8 cellular contexts compared by ENCODE assay signal in genomic region chr6:149925974-149926777, GRCh38. TPM values are rescaled to one million over a fixed set of nuclear protein-coding genes. Genes with fewer than 3 reads are reported as not detected.
DNase-seq lines count a peak whose midpoint lies in the region; ATAC-seq, FAIRE-seq and TF ChIP-seq lines count a peak whose summit lies in the region.

No MANE protein-coding gene starts in this region.

- H3K4me1 Mint-ChIP-seq in activated T-helper 1 cell treated with anti-CD3 and anti-CD28 coated beads, Interleukin-12 subunit alpha, Interleukin-12 subunit beta, Interleukin-2, Interleukin-4 antibody, amounts not matched to agents 30 ng/mL and 10 ng/mL and 1 ng/mL, durations not matched to agents 14 hours and 24 hours and 36 hours (ENCODE audit: low read depth): peaks cover 15% of the 10 kb centered on the region
- H3K4me1 Mint-ChIP-seq in nephron progenitor cell: peaks cover 16% of the 10 kb centered on the region
- peaks cover 36% of the 10 kb centered on the region for H3K4me1 Mint-ChIP-seq in stimulated activated naive CD8-positive, alpha-beta T cell treated with anti-CD3 and anti-CD28 coated beads, Interleukin-15, amount 100 ng/mL, for 72 hours

- no peak for FAIRE-seq in RCC 7860 (lab: Jason Lieb, UNC)

- no peaks in the 10 kb centered on the region for H3K36me3 Mint-ChIP-seq in activated T-helper 1 cell treated with anti-CD3 and anti-CD28 coated beads, Interleukin-12 subunit alpha, Interleukin-12 subunit beta, Interleukin-2, Interleukin-4 antibody, amounts not matched to agents 30 ng/mL and 10 ng/mL and 1 ng/mL, durations not matched to agents 14 hours and 24 hours and 36 hours (ENCODE audit: low read depth)
- H3K36me3 Mint-ChIP-seq in nephron progenitor cell (ENCODE audit: low read depth): no peaks in the 10 kb centered on the region

- DNase-seq in HuH-7 (ENCODE audit: low spot score) (peak; percentile 86), RCC 7860 (ENCODE audit: low spot score) (peak; percentile 32), fibroblast of the conjunctiva (ENCODE audit: low read depth) (peak; percentile 60), nephron progenitor cell (peak; percentile 90)
- DNase-seq in activated T-helper 1 cell treated with anti-CD3 and anti-CD28 coated beads, Interleukin-12 subunit alpha, Interleukin-12 subunit beta, Interleukin-2, Interleukin-4 antibody, amounts not matched to agents 30 ng/mL and 10 ng/mL and 1 ng/mL, durations not matched to agents 14 hours and 24 hours and 36 hours (ENCODE audit: low spot score): peak; percentile 69
- DNase-seq in stimulated activated naive CD8-positive, alpha-beta T cell treated with anti-CD3 and anti-CD28 coated beads, Interleukin-15, amount 100 ng/mL, for 72 hours: peak; percentile 71 to 81

- H3K4me1 ChIP-seq in ES-I3 (ENCODE audit: insufficient read depth, low read length): no peaks in the 10 kb centered on the region

- ATAC-seq in stimulated activated naive CD8-positive, alpha-beta T cell treated with anti-CD3 and anti-CD28 coated beads, Interleukin-15, amount 100 ng/mL, for 72 hours: peak; percentile 83
- no peak for ATAC-seq in HG03457 (IDR thresholded peaks at IDR 0.05; ENCODE audit: unreplicated experiment)

- TF ChIP-seq CTCF in nephron progenitor cell (IDR thresholded peaks at IDR 0.05): peak; percentile 82

- peak overlapping the region; percentile 38; the same call in 1 of the 2 replicates for H3K9ac ChIP-seq in ES-I3 (ENCODE audit: low read depth, low read length)

- intact Hi-C loops in activated T-helper 1 cell treated with anti-CD3 and anti-CD28 coated beads, Interleukin-12 subunit alpha, Interleukin-12 subunit beta, Interleukin-2, Interleukin-4 antibody, amounts not matched to agents 30 ng/mL and 10 ng/mL and 1 ng/mL, durations not matched to agents 14 hours and 24 hours and 36 hours (cut with micrococcal nuclease): loop anchor here (1.0 to 2.0 kb wide), 4 partner anchors 86 to 379 kb away; partner anchors contain the start of gene PPIL4

- peaks cover 87% of the 10 kb centered on the region for H3K27me3 Mint-ChIP-seq in activated T-helper 1 cell treated with anti-CD3 and anti-CD28 coated beads, Interleukin-12 subunit alpha, Interleukin-12 subunit beta, Interleukin-2, Interleukin-4 antibody, amounts not matched to agents 30 ng/mL and 10 ng/mL and 1 ng/mL, durations not matched to agents 14 hours and 24 hours and 36 hours (ENCODE audit: insufficient read depth)
- H3K27me3 Mint-ChIP-seq in nephron progenitor cell (ENCODE audit: low read depth, poor library complexity): peaks cover 97% of the 10 kb centered on the region
- peaks cover 98% of the 10 kb centered on the region for H3K27me3 Mint-ChIP-seq in stimulated activated naive CD8-positive, alpha-beta T cell treated with anti-CD3 and anti-CD28 coated beads, Interleukin-15, amount 100 ng/mL, for 72 hours

- H3K9me3 ChIP-seq in ES-I3 (ENCODE audit: control insufficient read depth, insufficient read depth, low read length): no peaks in the 10 kb centered on the region; the same call in 1 of the 2 replicates

- H3K36me3 ChIP-seq in ES-I3 (ENCODE audit: insufficient read depth, low read length): no peaks in the 10 kb centered on the region

- H3K4me3 Mint-ChIP-seq in activated T-helper 1 cell treated with anti-CD3 and anti-CD28 coated beads, Interleukin-12 subunit alpha, Interleukin-12 subunit beta, Interleukin-2, Interleukin-4 antibody, amounts not matched to agents 30 ng/mL and 10 ng/mL and 1 ng/mL, durations not matched to agents 14 hours and 24 hours and 36 hours: peak overlapping the region; percentile 28
- peak overlapping the region; percentile 82 for H3K4me3 Mint-ChIP-seq in nephron progenitor cell
- H3K4me3 Mint-ChIP-seq in stimulated activated naive CD8-positive, alpha-beta T cell treated with anti-CD3 and anti-CD28 coated beads, Interleukin-15, amount 100 ng/mL, for 72 hours: peak overlapping the region; percentile 45 to 60

- H3K9me3 Mint-ChIP-seq in activated T-helper 1 cell treated with anti-CD3 and anti-CD28 coated beads, Interleukin-12 subunit alpha, Interleukin-12 subunit beta, Interleukin-2, Interleukin-4 antibody, amounts not matched to agents 30 ng/mL and 10 ng/mL and 1 ng/mL, durations not matched to agents 14 hours and 24 hours and 36 hours: no peaks in the 10 kb centered on the region
- peaks cover 37% of the 10 kb centered on the region for H3K9me3 Mint-ChIP-seq in nephron progenitor cell
- no peaks in the 10 kb centered on the region for H3K9me3 Mint-ChIP-seq in stimulated activated naive CD8-positive, alpha-beta T cell treated with anti-CD3 and anti-CD28 coated beads, Interleukin-15, amount 100 ng/mL, for 72 hours

- H3K27ac Mint-ChIP-seq in activated T-helper 1 cell treated with anti-CD3 and anti-CD28 coated beads, Interleukin-12 subunit alpha, Interleukin-12 subunit beta, Interleukin-2, Interleukin-4 antibody, amounts not matched to agents 30 ng/mL and 10 ng/mL and 1 ng/mL, durations not matched to agents 14 hours and 24 hours and 36 hours: no peak overlapping the region
- no peak overlapping the region for H3K27ac Mint-ChIP-seq in nephron progenitor cell
- H3K27ac Mint-ChIP-seq in stimulated activated naive CD8-positive, alpha-beta T cell treated with anti-CD3 and anti-CD28 coated beads, Interleukin-15, amount 100 ng/mL, for 72 hours: no peak overlapping the region

RNA-seq across cellular contexts. Expression of gene RAET1G, which starts 3.3 kb away (rescaled TPM):
- 0.18 TPM in 1 of 2 replicates, not detected in the other for total RNA-seq in activated T-helper 1 cell treated with anti-CD3 and anti-CD28 coated beads, Interleukin-12 subunit alpha, Interleukin-12 subunit beta, Interleukin-2, Interleukin-4 antibody, amounts not matched to agents 30 ng/mL and 10 ng/mL and 1 ng/mL, durations not matched to agents 14 hours and 24 hours and 36 hours

RNA-seq across cellular contexts. Expression of gene ULBP2, which starts 15.6 kb away (rescaled TPM):
- 0.32 and 0.65 TPM in 2 replicates for total RNA-seq in activated T-helper 1 cell treated with anti-CD3 and anti-CD28 coated beads, Interleukin-12 subunit alpha, Interleukin-12 subunit beta, Interleukin-2, Interleukin-4 antibody, amounts not matched to agents 30 ng/mL and 10 ng/mL and 1 ng/mL, durations not matched to agents 14 hours and 24 hours and 36 hours

RNA-seq across cellular contexts. Expression of gene RAET1E, which starts 28.3 kb away (rescaled TPM):
- total RNA-seq in activated T-helper 1 cell treated with anti-CD3 and anti-CD28 coated beads, Interleukin-12 subunit alpha, Interleukin-12 subunit beta, Interleukin-2, Interleukin-4 antibody, amounts not matched to agents 30 ng/mL and 10 ng/mL and 1 ng/mL, durations not matched to agents 14 hours and 24 hours and 36 hours: not detected in 2 replicates

RNA-seq across cellular contexts. Expression of gene ULBP1, which starts 37.6 kb away (rescaled TPM):
- 0.91 and 0.99 TPM in 2 replicates for total RNA-seq in activated T-helper 1 cell treated with anti-CD3 and anti-CD28 coated beads, Interleukin-12 subunit alpha, Interleukin-12 subunit beta, Interleukin-2, Interleukin-4 antibody, amounts not matched to agents 30 ng/mL and 10 ng/mL and 1 ng/mL, durations not matched to agents 14 hours and 24 hours and 36 hours

Comparison
In these comparisons a context has a peak if more than half of its experiments do, and no peak if none do; other contexts are left out.
1. DNase-seq: peak in every context shown above with its lines; median percentile 90 in nephron progenitor cell; 86 in HuH-7; 76 in stimulated activated naive CD8-positive, alpha-beta T cell treated with anti-CD3 and anti-CD28 coated beads, Interleukin-15, amount 100 ng/mL, for 72 hours; 69 in activated T-helper 1 cell treated with anti-CD3 and anti-CD28 coated beads, Interleukin-12 subunit alpha, Interleukin-12 subunit beta, Interleukin-2, Interleukin-4 antibody, amounts not matched to agents 30 ng/mL and 10 ng/mL and 1 ng/mL, durations not matched to agents 14 hours and 24 hours and 36 hours; 60 in fibroblast of the conjunctiva; 32 in RCC 7860.
2. H3K4me3 Mint-ChIP-seq: peak in every context shown above with its lines; median percentile 82 in nephron progenitor cell; 52 in stimulated activated naive CD8-positive, alpha-beta T cell treated with anti-CD3 and anti-CD28 coated beads, Interleukin-15, amount 100 ng/mL, for 72 hours; 28 in activated T-helper 1 cell treated with anti-CD3 and anti-CD28 coated beads, Interleukin-12 subunit alpha, Interleukin-12 subunit beta, Interleukin-2, Interleukin-4 antibody, amounts not matched to agents 30 ng/mL and 10 ng/mL and 1 ng/mL, durations not matched to agents 14 hours and 24 hours and 36 hours.